ENCODE assay signal across 1 cellular context in genomic region chr1:93816970-93817738, GRCh38.
TF ChIP-seq lines count a peak whose summit lies in the region.

No MANE protein-coding gene starts in this region.

TF ChIP-seq in K562, 482 proteins besides CTCF, POLR2A, EP300 and RAD21 (continued from another document):
- TF ChIP-seq GATA2 (CRISPR knock-in tag; IDR thresholded peaks at IDR 0.05) (peak; percentile 71), TEAD4 (IDR thresholded peaks at IDR 0.05; ENCODE audit: low read length) (peak; percentile 82), TEAD4 (CRISPR knock-in tag; IDR thresholded peaks at IDR 0.05; ENCODE audit: borderline replicate concordance) (no peak), ZNF76 (CRISPR knock-in tag; IDR thresholded peaks at IDR 0.05; ENCODE audit: borderline replicate concordance) (no peak), RNF2 (IDR thresholded peaks at IDR 0.05) (0 out of 2 replicates have a peak, but pooled peaks have one; percentile 26), KDM1A (IDR thresholded peaks at IDR 0.05) (peak; percentile 79 to 84), RBBP5 (IDR thresholded peaks at IDR 0.05; ENCODE audit: borderline replicate concordance, insufficient read depth, low read length, poor library complexity, severe bottlenecking) (no peak), RERE (CRISPR knock-in tag; IDR thresholded peaks at IDR 0.05; ENCODE audit: borderline replicate concordance) (no peak), DPF2 (IDR thresholded peaks at IDR 0.05) (peak; percentile 35; the same call in 1 of the 2 replicates), EGR1 (conservative IDR thresholded peaks at IDR 0.05) (peak; percentile 22; the same call in 1 of the 2 replicates), TCF3 (CRISPR knock-in tag; IDR thresholded peaks at IDR 0.05) (peak; percentile 72), ARID1B (IDR thresholded peaks at IDR 0.05) (peak; percentile 70), RCOR1 (IDR thresholded peaks at IDR 0.05; ENCODE audit: borderline replicate concordance in 1 of 2, low read depth in 2 of 2, low read length in 2 of 2) (peak in 1 of 2 experiments; percentile 75; a peak in 1 of 4 replicates), STAT5A (IDR thresholded peaks at IDR 0.05; ENCODE audit: borderline replicate concordance, low read length) (peak; percentile 25; the same call in 1 of the 2 replicates), TEAD2 (tag; IDR thresholded peaks at IDR 0.05) (no peak), HDAC1 (IDR thresholded peaks at IDR 0.05) (peak in 1 of 2 experiments; percentile 52; a peak in 1 of 4 replicates), ZBTB12 (CRISPR knock-in tag; IDR thresholded peaks at IDR 0.05) (no peak), ETS1 (conservative IDR thresholded peaks at IDR 0.05; ENCODE audit: control insufficient read depth, low read depth, low read length) (0 out of 2 replicates have a peak, but pooled peaks have one; percentile 28), NCOR1 (IDR thresholded peaks at IDR 0.05) (peak; percentile 59), ZNF41 (CRISPR knock-in tag; conservative IDR thresholded peaks at IDR 0.05) (no peak), SPI1 (IDR thresholded peaks at IDR 0.05; ENCODE audit: borderline replicate concordance, low read depth, low read length) (peak; percentile 48; the same call in 1 of the 2 replicates), HDAC3 (IDR thresholded peaks at IDR 0.05; ENCODE audit: borderline replicate concordance, partially characterized antibody) (no peak), TAL1 (IDR thresholded peaks at IDR 0.05) (peak; percentile 47), TRIM24 (IDR thresholded peaks at IDR 0.05) (peak; percentile 81 to 83), SMARCA4 (IDR thresholded peaks at IDR 0.05) (0 out of 2 replicates have a peak, but pooled peaks have one; percentile 36), NFE2 (IDR thresholded peaks at IDR 0.05; ENCODE audit: low read depth) (peak; percentile 58), CBFA2T2 (conservative IDR thresholded peaks at IDR 0.05) (peak; percentile 71), CBFA2T3 (IDR thresholded peaks at IDR 0.05) (peak; percentile 87), EZH2 (IDR thresholded peaks at IDR 0.05; ENCODE audit: borderline replicate concordance, low read depth, low read length) (no peak)
